Comparison of ENCODE assay signal across 8 cellular contexts in the genomic region with DNA sequence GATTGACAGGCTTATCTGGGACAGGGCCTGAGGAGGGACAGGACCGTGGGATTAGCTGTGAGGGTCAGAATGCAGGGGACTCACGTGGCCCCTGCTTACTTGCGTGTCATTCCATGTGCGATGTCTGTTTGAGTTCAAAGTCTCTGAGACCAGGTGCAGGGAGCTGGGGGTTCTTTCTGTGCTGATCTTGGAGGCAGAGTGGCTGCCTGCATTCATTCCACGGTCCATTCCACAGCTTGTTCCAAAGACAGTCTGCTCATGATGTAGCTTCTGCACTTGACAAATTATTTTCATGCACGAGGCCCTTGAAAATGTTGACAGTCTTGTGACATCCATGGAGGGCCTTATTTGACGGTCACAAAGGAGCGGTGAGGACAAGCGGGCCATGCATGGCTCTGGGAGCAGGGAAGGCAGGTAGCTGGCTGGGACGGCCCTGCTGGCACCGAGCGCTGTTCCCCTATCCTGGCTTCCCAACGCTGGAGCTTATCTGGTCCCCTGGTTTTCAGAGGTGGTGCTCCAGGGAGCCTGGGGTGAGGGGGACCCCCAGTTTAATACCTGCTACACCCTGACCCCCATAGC. TPM values are rescaled to one million over a fixed set of nuclear protein-coding genes. Genes with fewer than 3 reads are reported as not detected.
DNase-seq lines count a peak whose midpoint lies in the region; ATAC-seq and TF ChIP-seq lines count a peak whose summit lies in the region.

No MANE protein-coding gene starts in this region.

- intact Hi-C loops in body of pancreas (cut with DNase I): no loop called here
- intact Hi-C loops in lower lobe of right lung (cut with DNase I): no loop called here
- intact Hi-C loops in transverse colon (cut with DNase I; ENCODE audit: low total_unique reads): no loop called here

- H3K9me3 Mint-ChIP-seq in activated T-cell treated with anti-CD3 and anti-CD28 coated beads, Interleukin-2, amount 50 U/mL, for 24 hours: no peaks in the 10 kb centered on the region

- H3K36me3 ChIP-seq in body of pancreas (replicated peaks in 1 of 2; ENCODE audit: insufficient read depth in 1 of 2, low read depth in 2 of 2) (no peaks in the 10 kb centered on the region), lower lobe of right lung (no peaks in the 10 kb centered on the region), transverse colon (no peaks in the 10 kb centered on the region)

- H3K27ac ChIP-seq in body of pancreas (peak overlapping the region in 3 of 4 donors; percentile 69 to 78 (median 73)), lower lobe of right lung (peak overlapping the region; percentile 58), transverse colon (peak overlapping the region; percentile 39 to 71 (median 65))

- H3K27me3 ChIP-seq in body of pancreas (no peaks in the 10 kb centered on the region), lower lobe of right lung (ENCODE audit: low read depth) (no peaks in the 10 kb centered on the region), transverse colon (no peaks in the 10 kb centered on the region)

- H3K4me3 ChIP-seq in body of pancreas (peak overlapping the region in 1 of 2 donors; percentile 24), lower lobe of right lung (peak overlapping the region; percentile 61), transverse colon (peak overlapping the region; percentile 20 to 44 (median 34))

- H3K36me3 Mint-ChIP-seq in activated T-cell treated with anti-CD3 and anti-CD28 coated beads, Interleukin-2, amount 50 U/mL, for 24 hours (ENCODE audit: low read depth): no peaks in the 10 kb centered on the region

- H3K4me1 ChIP-seq in body of pancreas (peaks cover 20% of the 10 kb centered on the region), lower lobe of right lung (peaks cover 13% of the 10 kb centered on the region), transverse colon (peaks cover 7 to 22% (median 10%) of the 10 kb centered on the region in 4 donors)

- WGBS in body of pancreas, 2 donors: 34 to 44% methylated on average over 9 to 13 of the region's 13 CpGs
- 39 to 55% methylated on average over 3 to 13 of the region's 13 CpGs for WGBS in transverse colon (ENCODE audit: low coverage in 1 of 2), 2 donors

- in situ Hi-C loops in transverse colon (cut with MboI; ENCODE audit: low pct_ligation_motif_present in 1 of 4, low pct_unique_long_range_greater_than_20kb in 1 of 4, low sequenced_read_pairs in 3 of 4): no loop called here

- ATAC-seq in body of pancreas (peak; percentile 15), lower lobe of right lung (peak; percentile 2 to 7)

- no peak for DNase-seq in activated T-cell treated with anti-CD3 and anti-CD28 coated beads, Interleukin-2, amount 50 U/mL, for 24 hours
- DNase-seq in activated T-cell treated with anti-CD3 and anti-CD28 coated beads for 4 hours (no peak), body of pancreas (peak; percentile 23 to 66 (median 46)), lower lobe of right lung (no peak), transverse colon (no peak), inferior parietal cortex (ENCODE audit: extremely low spot score) (no peak), NCI-H146 (lab: John Stamatoyannopoulos, UW) (no peak), OCI-M2 (lab: John Stamatoyannopoulos, UW; ENCODE audit: unreplicated experiment) (no peak)

- peak overlapping the region; percentile 78 for H3K4me3 Mint-ChIP-seq in activated T-cell treated with anti-CD3 and anti-CD28 coated beads, Interleukin-2, amount 50 U/mL, for 24 hours

- H3K27ac Mint-ChIP-seq in activated T-cell treated with anti-CD3 and anti-CD28 coated beads, Interleukin-2, amount 50 U/mL, for 24 hours: no peak overlapping the region

- TF ChIP-seq POLR2A in body of pancreas (IDR thresholded peaks at IDR 0.05) (no peak), transverse colon (IDR thresholded peaks at IDR 0.05) (no peak)

- H3K9me3 ChIP-seq in body of pancreas (no peaks in the 10 kb centered on the region), lower lobe of right lung (no peaks in the 10 kb centered on the region), transverse colon (no peaks in the 10 kb centered on the region)

- no peaks in the 10 kb centered on the region for H3K27me3 Mint-ChIP-seq in activated T-cell treated with anti-CD3 and anti-CD28 coated beads, Interleukin-2, amount 50 U/mL, for 24 hours

- TF ChIP-seq EP300 in transverse colon (IDR thresholded peaks at IDR 0.05; ENCODE audit: low read depth): no peak

- peaks cover 35% of the 10 kb centered on the region for H3K4me1 Mint-ChIP-seq in activated T-cell treated with anti-CD3 and anti-CD28 coated beads, Interleukin-2, amount 50 U/mL, for 24 hours (ENCODE audit: low read depth)

- TF ChIP-seq CTCF in body of pancreas (IDR thresholded peaks at IDR 0.05) (no peak), lower lobe of right lung (IDR thresholded peaks at IDR 0.05) (no peak), transverse colon (IDR thresholded peaks at IDR 0.05) (no peak)

RNA-seq across cellular contexts. Expression of a gene that starts 23.0 kb away (rescaled TPM):
- total RNA-seq in body of pancreas (10 to 100 TPM in 1 of 2 donors, 1 to 10 TPM in 1; 6.3 to 14.8 TPM), lower lobe of right lung (5.3 TPM), transverse colon (10 to 100 TPM in 1 of 4 donors, 1 to 10 TPM in 2, not detected in 1; 2.0 to 32.4 (median 4.0) TPM)

Comparison
In these comparisons a context has a peak if more than half of its experiments do, and no peak if none do; other contexts are left out.
1. DNase-seq: peak in body of pancreas (4 of 4); none in activated T-cell treated with anti-CD3 and anti-CD28 coated beads, Interleukin-2, amount 50 U/mL, for 24 hours (single experiment), activated T-cell treated with anti-CD3 and anti-CD28 coated beads for 4 hours (single experiment), lower lobe of right lung (single experiment), transverse colon (single experiment), inferior parietal cortex (single experiment), NCI-H146 (single experiment) and OCI-M2 (single experiment).
2. Peak in every context shown above with its lines, with median percentiles within 50 percentile points of each other: H3K27ac ChIP-seq.